Comparison of ENCODE assay signal across 8 cellular contexts in genomic region chr20:44210422-44211176, GRCh38. TPM values are rescaled to one million over a fixed set of nuclear protein-coding genes. Genes with fewer than 3 reads are reported as not detected.
A peak's percentile ranks its signal among the peaks of the same experiment; 100 is the strongest.
DNase-seq lines count a peak whose midpoint lies in the region; ATAC-seq and TF ChIP-seq lines count a peak whose summit lies in the region.

Gene OSER1, minus strand, starts transcription at chr20:44210771. Its CDS starts 3,814 bp downstream, at chr20:44206957.

- H2AFZ ChIP-seq in DND-41 (ENCODE audit: low read depth, low read length) (peak within 1 kb of the TSS; percentile 89), GM23248 (peak within 1 kb of the TSS; percentile 77)

- peaks cover 36% of the 10 kb centered on the region for H3F3A ChIP-seq in GM23248 (ENCODE audit: insufficient read depth)

- in situ Hi-C loops in GM23248 (cut with MboI): loop anchor here (25.0 kb wide), 1 partner anchor 402 kb away; no protein-coding TSS in a partner anchor

- H3K9me3 ChIP-seq in DND-41 (ENCODE audit: insufficient read depth, low read length, severe bottlenecking) (no peaks in the 10 kb centered on the region), GM23248 (ENCODE audit: low read depth) (no peaks in the 10 kb centered on the region)
- no peaks in the 10 kb centered on the region for H3K9me3 ChIP-seq in naive thymus-derived CD4-positive, alpha-beta T cell (ENCODE audit: control insufficient read depth in 2 of 3, low read length in 3 of 3)

- H3K79me2 ChIP-seq in DND-41 (ENCODE audit: insufficient read depth, low read length) (peaks cover 53% of the 10 kb centered on the region), GM23248 (ENCODE audit: insufficient read depth) (peaks cover 67% of the 10 kb centered on the region)

- H3K9me2 ChIP-seq in GM23248 (ENCODE audit: insufficient read depth): no peaks in the 10 kb centered on the region

- H3K36me3 ChIP-seq in DND-41 (ENCODE audit: insufficient read depth, low read length) (peaks cover 9% of the 10 kb centered on the region), GM23248 (ENCODE audit: low read depth) (peaks cover 8% of the 10 kb centered on the region; the same call in 1 of the 2 replicates)
- peaks cover 0 to 15% (median 0%) of the 10 kb centered on the region in 3 experiments for H3K36me3 ChIP-seq in naive thymus-derived CD4-positive, alpha-beta T cell (ENCODE audit: control insufficient read depth in 2 of 3, insufficient read depth in 3 of 3, low read length in 3 of 3)

- H4K20me1 ChIP-seq in DND-41 (ENCODE audit: insufficient read depth, low read length) (peaks cover 35% of the 10 kb centered on the region), GM23248 (ENCODE audit: insufficient read depth) (no peaks in the 10 kb centered on the region)

- H3K4me2 ChIP-seq in DND-41 (ENCODE audit: insufficient read depth, low read length) (peak within 1 kb of the TSS; percentile 80), GM23248 (ENCODE audit: unreplicated experiment) (peak within 1 kb of the TSS; percentile 99)

- DNase-seq in DND-41 (peak; percentile 99), GM23248 (peak; percentile 99), Kasumi-1 (lab: John Stamatoyannopoulos, UW) (peak; percentile 95), RPMI7951 (ENCODE audit: low read depth) (peak; percentile 99), fibroblast of gingiva (ENCODE audit: low read depth) (peak; percentile 96)
- DNase-seq in activated T-helper 1 cell treated with anti-CD3 and anti-CD28 coated beads, Interleukin-12 subunit alpha, Interleukin-12 subunit beta, Interleukin-2, Interleukin-4 antibody, amounts not matched to agents 30 ng/mL and 10 ng/mL and 1 ng/mL, durations not matched to agents 14 hours and 24 hours and 36 hours (ENCODE audit: low spot score): peak; percentile 98
- DNase-seq in naive thymus-derived CD4-positive, alpha-beta T cell: peak; percentile 98 to 99 (median 99)
- DNase-seq in stimulated activated naive B cell treated with anti-CD40 and anti-IgM and Interleukin-4, amounts not matched to agents 10 μg/mL and 1 μg/mL and 100 μg/mL, for 72 hours: peak; percentile 95

- 0 to 1% methylated on average over 46 to 68 of the region's 78 CpGs for WGBS in GM23248 (ENCODE audit: low coverage in 1 of 2, low lambda C conversion rate in 2 of 2, missing lambda C conversion rate in 2 of 2), 2 experiments

- POLR2A ChIA-PET in naive thymus-derived CD4-positive, alpha-beta T cell (lab: Charles Lee): interaction anchor here (0.6 to 1.4 kb wide), 13 partner anchors 8 to 755 kb away, joined by 3 to 10 read pairs (median 3); partner anchors contain the start of genes FITM2, SERINC3, SRSF6 and STK4

- CTCF ChIA-PET in naive thymus-derived CD4-positive, alpha-beta T cell (lab: Charles Lee): interaction anchor here (0.9 to 1.4 kb wide), 2 partner anchors 99 to 102 kb away, joined by 3 to 5 read pairs; no protein-coding TSS in a partner anchor

- H3K27ac ChIP-seq in DND-41 (ENCODE audit: low read length) (peak within 1 kb of the TSS; percentile 84), GM23248 (peak within 1 kb of the TSS; percentile 92)
- H3K27ac ChIP-seq in naive thymus-derived CD4-positive, alpha-beta T cell (ENCODE audit: low read depth, low read length): peak within 1 kb of the TSS; percentile 97

- no peak for TF ChIP-seq CTCF in DND-41 (IDR thresholded peaks at IDR 0.05; ENCODE audit: borderline replicate concordance, extremely low read depth, low read length, poor library complexity, severe bottlenecking)

- H3K9me3 Mint-ChIP-seq in activated T-helper 1 cell treated with anti-CD3 and anti-CD28 coated beads, Interleukin-12 subunit alpha, Interleukin-12 subunit beta, Interleukin-2, Interleukin-4 antibody, amounts not matched to agents 30 ng/mL and 10 ng/mL and 1 ng/mL, durations not matched to agents 14 hours and 24 hours and 36 hours: no peaks in the 10 kb centered on the region
- H3K9me3 Mint-ChIP-seq in naive thymus-derived CD4-positive, alpha-beta T cell: peaks cover 0 to 4% (median 0%) of the 10 kb centered on the region in 11 donors
- no peaks in the 10 kb centered on the region for H3K9me3 Mint-ChIP-seq in stimulated activated naive B cell treated with anti-CD40 and anti-IgM and Interleukin-4, amounts not matched to agents 10 μg/mL and 1 μg/mL and 100 μg/mL, for 72 hours

- H3K27ac Mint-ChIP-seq in activated T-helper 1 cell treated with anti-CD3 and anti-CD28 coated beads, Interleukin-12 subunit alpha, Interleukin-12 subunit beta, Interleukin-2, Interleukin-4 antibody, amounts not matched to agents 30 ng/mL and 10 ng/mL and 1 ng/mL, durations not matched to agents 14 hours and 24 hours and 36 hours: peak within 1 kb of the TSS; percentile 98
- H3K27ac Mint-ChIP-seq in naive thymus-derived CD4-positive, alpha-beta T cell: peak within 1 kb of the TSS; percentile 97 to 99 (median 98)
- peak within 1 kb of the TSS; percentile 97 for H3K27ac Mint-ChIP-seq in stimulated activated naive B cell treated with anti-CD40 and anti-IgM and Interleukin-4, amounts not matched to agents 10 μg/mL and 1 μg/mL and 100 μg/mL, for 72 hours

- peaks cover 18% of the 10 kb centered on the region for H3K36me3 Mint-ChIP-seq in activated T-helper 1 cell treated with anti-CD3 and anti-CD28 coated beads, Interleukin-12 subunit alpha, Interleukin-12 subunit beta, Interleukin-2, Interleukin-4 antibody, amounts not matched to agents 30 ng/mL and 10 ng/mL and 1 ng/mL, durations not matched to agents 14 hours and 24 hours and 36 hours (ENCODE audit: low read depth)
- peaks cover 4 to 12% (median 7%) of the 10 kb centered on the region in 5 donors for H3K36me3 Mint-ChIP-seq in naive thymus-derived CD4-positive, alpha-beta T cell
- H3K36me3 Mint-ChIP-seq in stimulated activated naive B cell treated with anti-CD40 and anti-IgM and Interleukin-4, amounts not matched to agents 10 μg/mL and 1 μg/mL and 100 μg/mL, for 72 hours: peaks cover 4 to 8% of the 10 kb centered on the region in 2 donors

- peaks cover 59% of the 10 kb centered on the region for H3K4me1 Mint-ChIP-seq in activated T-helper 1 cell treated with anti-CD3 and anti-CD28 coated beads, Interleukin-12 subunit alpha, Interleukin-12 subunit beta, Interleukin-2, Interleukin-4 antibody, amounts not matched to agents 30 ng/mL and 10 ng/mL and 1 ng/mL, durations not matched to agents 14 hours and 24 hours and 36 hours (ENCODE audit: low read depth)
- peaks cover 45 to 78% (median 72%) of the 10 kb centered on the region in 7 donors for H3K4me1 Mint-ChIP-seq in naive thymus-derived CD4-positive, alpha-beta T cell
- H3K4me1 Mint-ChIP-seq in stimulated activated naive B cell treated with anti-CD40 and anti-IgM and Interleukin-4, amounts not matched to agents 10 μg/mL and 1 μg/mL and 100 μg/mL, for 72 hours: peaks cover 32 to 58% of the 10 kb centered on the region in 2 donors

- H3K4me1 ChIP-seq in DND-41 (ENCODE audit: insufficient read depth, low read length): peaks cover 33% of the 10 kb centered on the region
- H3K4me1 ChIP-seq in GM23248 (ENCODE audit: insufficient read depth): peaks cover 33% of the 10 kb centered on the region
- peaks cover 23 to 29% of the 10 kb centered on the region in 2 donors for H3K4me1 ChIP-seq in naive thymus-derived CD4-positive, alpha-beta T cell (ENCODE audit: control insufficient read depth in 2 of 2, insufficient read depth in 2 of 2, low read length in 2 of 2)

- H3K27me3 Mint-ChIP-seq in activated T-helper 1 cell treated with anti-CD3 and anti-CD28 coated beads, Interleukin-12 subunit alpha, Interleukin-12 subunit beta, Interleukin-2, Interleukin-4 antibody, amounts not matched to agents 30 ng/mL and 10 ng/mL and 1 ng/mL, durations not matched to agents 14 hours and 24 hours and 36 hours (ENCODE audit: insufficient read depth): no peaks in the 10 kb centered on the region
- peaks cover 0 to 4% (median 0%) of the 10 kb centered on the region in 5 donors for H3K27me3 Mint-ChIP-seq in naive thymus-derived CD4-positive, alpha-beta T cell
- H3K27me3 Mint-ChIP-seq in stimulated activated naive B cell treated with anti-CD40 and anti-IgM and Interleukin-4, amounts not matched to agents 10 μg/mL and 1 μg/mL and 100 μg/mL, for 72 hours: no peaks in the 10 kb centered on the region

- H3K27me3 ChIP-seq in DND-41 (ENCODE audit: insufficient read depth, low read length, poor library complexity) (no peaks in the 10 kb centered on the region), GM23248 (replicated peaks; ENCODE audit: insufficient read depth) (no peaks in the 10 kb centered on the region)
- H3K27me3 ChIP-seq in naive thymus-derived CD4-positive, alpha-beta T cell (ENCODE audit: control insufficient read depth in 2 of 2, insufficient read depth in 2 of 2, low read length in 2 of 2): no peaks in the 10 kb centered on the region

- H3K4me3 ChIP-seq in DND-41 (ENCODE audit: low read depth in 1 of 2, low read length in 2 of 2) (peak within 1 kb of the TSS; percentile 93 to 97), GM23248 (peak within 1 kb of the TSS; percentile 97)
- peak within 1 kb of the TSS; percentile 96 for H3K4me3 ChIP-seq in naive thymus-derived CD4-positive, alpha-beta T cell (ENCODE audit: low read length)

- H3K9ac ChIP-seq in DND-41 (ENCODE audit: low read depth, low read length) (peak within 1 kb of the TSS; percentile 88), GM23248 (peak within 1 kb of the TSS; percentile 97)

- ATAC-seq in DND-41 (ENCODE audit: insufficient read depth, low read depth): peak; percentile 90
- peak; percentile 91 for ATAC-seq in naive thymus-derived CD4-positive, alpha-beta T cell
- ATAC-seq in stimulated activated naive B cell treated with anti-CD40 and anti-IgM and Interleukin-4, amounts not matched to agents 10 μg/mL and 1 μg/mL and 100 μg/mL, for 72 hours (replicated peaks): peak; percentile 82 to 85

- H3K4me3 Mint-ChIP-seq in activated T-helper 1 cell treated with anti-CD3 and anti-CD28 coated beads, Interleukin-12 subunit alpha, Interleukin-12 subunit beta, Interleukin-2, Interleukin-4 antibody, amounts not matched to agents 30 ng/mL and 10 ng/mL and 1 ng/mL, durations not matched to agents 14 hours and 24 hours and 36 hours: peak within 1 kb of the TSS; percentile 99
- H3K4me3 Mint-ChIP-seq in naive thymus-derived CD4-positive, alpha-beta T cell: peak within 1 kb of the TSS; percentile 90 to 100 (median 95)
- H3K4me3 Mint-ChIP-seq in stimulated activated naive B cell treated with anti-CD40 and anti-IgM and Interleukin-4, amounts not matched to agents 10 μg/mL and 1 μg/mL and 100 μg/mL, for 72 hours: peak within 1 kb of the TSS; percentile 98

- intact Hi-C loops in activated T-helper 1 cell treated with anti-CD3 and anti-CD28 coated beads, Interleukin-12 subunit alpha, Interleukin-12 subunit beta, Interleukin-2, Interleukin-4 antibody, amounts not matched to agents 30 ng/mL and 10 ng/mL and 1 ng/mL, durations not matched to agents 14 hours and 24 hours and 36 hours (cut with micrococcal nuclease): loop anchor here (1.0 to 10.0 kb wide), 8 partner anchors 101 to 754 kb away; partner anchors contain the start of genes FITM2, MYBL2, SERINC3 and SRSF6
- intact Hi-C loops in naive thymus-derived CD4-positive, alpha-beta T cell (cut with micrococcal nuclease): loop anchor here (1.0 to 2.0 kb wide), 19 partner anchors 8 to 1153 kb away; partner anchors contain the start of genes ADA (in 2 of the 2), IFT52 (in 2 of the 2), SERINC3 (in 2 of the 2) and SRSF6 (in 2 of the 2)

RNA-seq across cellular contexts. Expression of gene OSER1, which starts in this region (rescaled TPM):
- 29.5 and 36.2 TPM in 2 replicates for total RNA-seq in GM23248 (2014; rRNA removed; shearing (Covaris generic))
- 43.8 and 45.1 TPM in 2 replicates for polyA plus RNA-seq in GM23248 (2016; fragmentation: Nextera tagmentation; extraction: Ambion mirVana)
- 81.6 and 89.0 TPM in 2 replicates for total RNA-seq in RPMI7951 (2014; rRNA removed; shearing (Covaris generic))
- 22.0 and 23.4 TPM in 2 replicates for total RNA-seq in activated T-helper 1 cell treated with anti-CD3 and anti-CD28 coated beads, Interleukin-12 subunit alpha, Interleukin-12 subunit beta, Interleukin-2, Interleukin-4 antibody, amounts not matched to agents 30 ng/mL and 10 ng/mL and 1 ng/mL, durations not matched to agents 14 hours and 24 hours and 36 hours
- 100 to 1,000 TPM in 1 of 5 experiments, 10 to 100 TPM in 4; 25.0 to 115 (median 43.0) TPM for total RNA-seq in naive thymus-derived CD4-positive, alpha-beta T cell
- 10 to 100 TPM; 36.2 to 62.0 TPM for polyA plus RNA-seq in naive thymus-derived CD4-positive, alpha-beta T cell

Comparison
In these comparisons a context has a peak if more than half of its experiments do, and no peak if none do; other contexts are left out.
1. Peak in every context shown above with its lines: DNase-seq, ATAC-seq, H3K4me3 ChIP-seq and H3K27ac ChIP-seq.